In genomic region chr12:68290126-68290525, GRCh38 we compare ENCODE assay signal across 1 cellular context.
TF ChIP-seq lines count a peak whose summit lies in the region.

No MANE protein-coding gene starts in this region.

TF ChIP-seq in GM12878, 131 proteins besides CTCF, POLR2A, EP300 and RAD21 (continued from another document and continues in another):
- no peak for TF ChIP-seq ZNF687 (IDR thresholded peaks at IDR 0.05)
- peak; percentile 98 for TF ChIP-seq BACH1 (IDR thresholded peaks at IDR 0.05; ENCODE audit: borderline replicate concordance)
- TF ChIP-seq KAT2A (conservative IDR thresholded peaks at IDR 0.05; ENCODE audit: control insufficient read depth, low read depth, low read length): no peak
- TF ChIP-seq MTA3 (IDR thresholded peaks at IDR 0.05; ENCODE audit: borderline replicate concordance, low read length): peak; percentile 66; the same call in 1 of the 2 replicates
- TF ChIP-seq LARP7 (IDR thresholded peaks at IDR 0.05): no peak
- no peak for TF ChIP-seq BCL3 (IDR thresholded peaks at IDR 0.05; ENCODE audit: borderline replicate concordance, insufficient read depth, low read depth, low read length, poor library complexity, severe bottlenecking)
- TF ChIP-seq SREBF2 (IDR thresholded peaks at IDR 0.05; ENCODE audit: low read length): no peak
- TF ChIP-seq NKRF (conservative IDR thresholded peaks at IDR 0.05): no peak
- TF ChIP-seq ZZZ3 (IDR thresholded peaks at IDR 0.05; ENCODE audit: control insufficient read depth, insufficient read length, low read depth): no peak
- TF ChIP-seq NBN (IDR thresholded peaks at IDR 0.05): peak; percentile 72; the same call in 1 of the 2 replicates
- TF ChIP-seq PRDM15 (CRISPR knock-in tag; IDR thresholded peaks at IDR 0.05): no peak
- TF ChIP-seq YBX1 (IDR thresholded peaks at IDR 0.05): no peak
- 0 out of 4 replicates have a peak, but pooled peaks of 1 of the 2 experiments have one; percentile 51 for TF ChIP-seq CEBPB (IDR thresholded peaks at IDR 0.05; ENCODE audit: borderline replicate concordance in 1 of 2, low read depth in 2 of 2, low read length in 2 of 2)
- no peak for TF ChIP-seq MYB (IDR thresholded peaks at IDR 0.05; ENCODE audit: borderline replicate concordance, low read depth, low read length)
- peak; percentile 68 for TF ChIP-seq NR2F1 (conservative IDR thresholded peaks at IDR 0.05)
- no peak for TF ChIP-seq SPI1 (IDR thresholded peaks at IDR 0.05; ENCODE audit: borderline replicate concordance, insufficient read depth, low read depth, low read length)
- TF ChIP-seq PAX8 (IDR thresholded peaks at IDR 0.05): no peak
- TF ChIP-seq ATF2 (IDR thresholded peaks at IDR 0.05; ENCODE audit: low read length): peak; percentile 89
- TF ChIP-seq ZNF592 (IDR thresholded peaks at IDR 0.05): no peak
- no peak for TF ChIP-seq ZBTB4 (CRISPR knock-in tag; IDR thresholded peaks at IDR 0.05)
- no peak for TF ChIP-seq HDGF (IDR thresholded peaks at IDR 0.05)
- no peak for TF ChIP-seq ELK1 (IDR thresholded peaks at IDR 0.05; ENCODE audit: low read depth, low read length)
- TF ChIP-seq ZBTB11 (CRISPR knock-in tag; IDR thresholded peaks at IDR 0.05): no peak
- no peak for TF ChIP-seq MAX (IDR thresholded peaks at IDR 0.05; ENCODE audit: low read depth, low read length)
